Comparison of ENCODE assay signal across 1 cellular context in the genomic region with DNA sequence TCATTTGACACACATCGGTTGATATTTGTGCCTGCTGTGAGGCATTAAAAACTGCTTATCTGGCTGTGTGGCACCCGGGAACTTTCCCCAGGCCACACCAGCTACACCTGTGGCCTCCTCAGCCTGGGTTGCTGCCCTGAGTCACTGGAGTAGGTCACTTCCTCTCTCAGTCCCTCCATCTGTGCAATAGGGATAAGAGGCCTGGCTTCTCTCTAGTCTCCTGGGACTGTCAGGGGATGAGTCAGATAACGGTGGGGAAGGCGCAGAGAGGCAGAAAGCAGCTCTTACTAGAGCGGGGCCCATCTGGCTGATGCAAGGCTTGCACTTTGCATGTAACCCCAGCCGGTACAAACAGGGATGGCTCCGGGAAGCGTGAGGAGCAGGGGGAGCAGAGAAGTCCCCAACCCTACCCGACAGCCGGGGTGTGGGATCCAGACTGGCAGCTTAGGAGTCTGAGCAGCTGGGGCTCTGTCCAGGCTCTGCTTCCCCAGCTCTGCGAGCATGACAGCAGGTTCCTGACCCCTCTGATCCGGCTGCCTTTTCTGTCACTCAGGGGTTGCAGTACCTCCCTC.
TF ChIP-seq lines count a peak whose summit lies in the region.

No MANE protein-coding gene starts in this region.

TF ChIP-seq in endothelial cell of umbilical vein, 7 proteins besides CTCF, POLR2A, EP300 and RAD21:
- TF ChIP-seq, protein P1, sequence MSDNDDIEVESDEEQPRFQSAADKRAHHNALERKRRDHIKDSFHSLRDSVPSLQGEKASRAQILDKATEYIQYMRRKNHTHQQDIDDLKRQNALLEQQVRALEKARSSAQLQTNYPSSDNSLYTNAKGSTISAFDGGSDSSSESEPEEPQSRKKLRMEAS (IDR thresholded peaks at IDR 0.05; ENCODE audit: insufficient read depth, insufficient read length) = no peak
- TF ChIP-seq FOS (IDR thresholded peaks at IDR 0.05; ENCODE audit: borderline replicate concordance, insufficient read depth, low read length) (peak; percentile 99), MYC (IDR thresholded peaks at IDR 0.05; ENCODE audit: low read depth, low read length) (no peak), JUN (IDR thresholded peaks at IDR 0.05; ENCODE audit: borderline replicate concordance, insufficient read depth, insufficient read length, low read depth) (peak; percentile 81), EZH2 (IDR thresholded peaks at IDR 0.05; ENCODE audit: borderline replicate concordance, low read depth, low read length, severe bottlenecking) (no peak), POLR2AphosphoS5 (IDR thresholded peaks at IDR 0.05; ENCODE audit: insufficient read depth, low read depth, low read length) (peak; percentile 91), GATA2 (IDR thresholded peaks at IDR 0.05; ENCODE audit: insufficient read depth, insufficient read length, low read depth, low read length) (peak; percentile 84)
